In the genomic region with DNA sequence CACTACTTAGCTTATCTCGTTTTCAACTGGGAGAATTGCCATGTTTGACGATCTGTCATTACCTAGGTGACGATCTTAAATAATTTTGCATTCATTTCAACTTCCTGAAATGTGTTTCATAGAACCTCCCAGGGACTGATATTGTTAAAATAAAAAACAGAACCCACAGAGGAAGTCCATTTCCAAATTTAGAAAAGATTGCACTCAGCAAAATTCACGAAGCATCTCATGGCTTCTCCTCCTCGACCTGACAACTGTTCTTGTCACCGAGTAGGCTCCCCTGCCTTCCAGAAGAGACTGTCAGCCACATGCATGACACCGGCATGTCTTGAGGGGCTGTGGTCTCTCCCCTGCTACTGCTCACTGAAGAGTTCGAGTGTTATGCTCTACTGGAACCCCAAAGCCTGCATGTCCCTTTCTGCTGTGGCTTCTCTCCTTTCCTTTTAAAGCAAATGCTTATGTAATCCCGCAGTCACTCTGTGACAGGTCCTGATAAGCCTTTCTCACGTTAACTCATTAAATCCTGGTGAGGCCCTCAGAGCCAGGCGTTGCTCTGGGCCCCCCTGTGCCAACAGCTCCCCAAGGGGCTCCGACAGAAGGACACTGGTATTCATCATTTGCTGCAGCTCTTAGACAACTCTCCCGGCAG, we compare ENCODE assay signal across 1 cellular context.
TF ChIP-seq lines count a peak whose summit lies in the region.

No MANE protein-coding gene starts in this region.

TF ChIP-seq in GM12878, 131 proteins besides CTCF, POLR2A, EP300 and RAD21 (continued from another document):
- TF ChIP-seq HSF1 (IDR thresholded peaks at IDR 0.05; ENCODE audit: low read depth, low read length) (no peak), SRF (IDR thresholded peaks at IDR 0.05; ENCODE audit: low read depth in 2 of 2, low read length in 2 of 2) (no peak), STAT3 (IDR thresholded peaks at IDR 0.05; ENCODE audit: low read depth, low read length) (no peak), RUNX3 (IDR thresholded peaks at IDR 0.05; ENCODE audit: low read length) (peak; percentile 47)
